Comparison of ENCODE assay signal across 2 cellular contexts in genomic region chr22:26942301-26942927, GRCh38.
TF ChIP-seq lines count a peak whose summit lies in the region.

No MANE protein-coding gene starts in this region.

TF ChIP-seq in WTC11, 78 proteins besides CTCF, POLR2A, EP300 and RAD21 (continued from another document):
- TF ChIP-seq ZNF396 (CRISPR knock-in tag; IDR thresholded peaks at IDR 0.05; ENCODE audit: borderline replicate concordance) (no peak), NR2C2 (CRISPR knock-in tag; IDR thresholded peaks at IDR 0.05) (no peak)

TF ChIP-seq in H1, 55 proteins besides CTCF, POLR2A, EP300 and RAD21 (continued from another document):
- TF ChIP-seq CHD7 (IDR thresholded peaks at IDR 0.05; ENCODE audit: insufficient replicate concordance, low read length): no peak
- no peak for TF ChIP-seq BACH1 (IDR thresholded peaks at IDR 0.05; ENCODE audit: low read length)
- no peak for TF ChIP-seq POU5F1 (IDR thresholded peaks at IDR 0.05; ENCODE audit: low read depth, low read length)
- no peak for TF ChIP-seq RBBP5 (IDR thresholded peaks at IDR 0.05; ENCODE audit: borderline replicate concordance, low read depth, low read length)
- no peak for TF ChIP-seq CTBP2 (IDR thresholded peaks at IDR 0.05; ENCODE audit: borderline replicate concordance, insufficient read depth, insufficient read length, low read length)
- TF ChIP-seq SRF (IDR thresholded peaks at IDR 0.05; ENCODE audit: low read depth, low read length): no peak
- TF ChIP-seq ATF3 (IDR thresholded peaks at IDR 0.05; ENCODE audit: insufficient read depth, low read depth, low read length): no peak
- no peak for TF ChIP-seq SP2 (IDR thresholded peaks at IDR 0.05; ENCODE audit: low read length)
- no peak for TF ChIP-seq TEAD4 (IDR thresholded peaks at IDR 0.05; ENCODE audit: low read depth, low read length)
- no peak for TF ChIP-seq CBX5 (IDR thresholded peaks at IDR 0.05; ENCODE audit: low read depth, low read length)
- no peak for TF ChIP-seq CBX8 (IDR thresholded peaks at IDR 0.05; ENCODE audit: borderline replicate concordance, low read depth, low read length)
- no peak for TF ChIP-seq RXRA (IDR thresholded peaks at IDR 0.05; ENCODE audit: insufficient read depth, low read depth, low read length)
- TF ChIP-seq MAFK (IDR thresholded peaks at IDR 0.05; ENCODE audit: low read depth, low read length): no peak
- no peak for TF ChIP-seq SP1 (IDR thresholded peaks at IDR 0.05; ENCODE audit: low read depth, low read length)
- no peak for TF ChIP-seq KDM4A (IDR thresholded peaks at IDR 0.05; ENCODE audit: low read depth, low read length, severe bottlenecking)
